Comparison of ENCODE assay signal across 22 cellular contexts in genomic region chr9:32419921-32420320, GRCh38.
"Had no signal": no experiment of that assay in that cellular context is flagged by ENCODE, and none has a peak within 500 bp of the region (broad histone marks: within the 10 kb centered on the region; RNA-seq: fewer than 3 reads in every experiment).

No MANE protein-coding gene starts in this region.

- H3K4me1 Mint-ChIP-seq: activated CD4-positive, alpha-beta memory T cell treated with anti-CD3 and anti-CD28 coated beads, Interleukin-2, amount 10 ng/mL, durations not matched to agents 7 days and 5 days; activated CD4-positive, alpha-beta T cell treated with anti-CD3 and anti-CD28 coated beads for 36 hours had no signal

- H3K27ac ChIP-seq: body of pancreas, SJSA1, VCaP had no signal

- H3K4me3 ChIP-seq: body of pancreas, SJSA1 had no signal

- H3K9me3 ChIP-seq: body of pancreas, SJSA1 had no signal

- H3K27me3 ChIP-seq: body of pancreas, SJSA1 had no signal

- H3K4me3 Mint-ChIP-seq: activated CD4-positive, alpha-beta memory T cell treated with anti-CD3 and anti-CD28 coated beads, Interleukin-2, amount 10 ng/mL, durations not matched to agents 7 days and 5 days; activated CD4-positive, alpha-beta T cell treated with anti-CD3 and anti-CD28 coated beads for 36 hours; T-helper 1 cell treated with Interleukin-12 subunit alpha and Interleukin-12 subunit beta and Interleukin-4 antibody, amounts not matched to agents 30 μg/mL and 1 μg/mL, for 36 hours had no signal

- H3K27me3 Mint-ChIP-seq: activated CD4-positive, alpha-beta memory T cell treated with anti-CD3 and anti-CD28 coated beads, Interleukin-2, amount 10 ng/mL, durations not matched to agents 7 days and 5 days; activated CD4-positive, alpha-beta T cell treated with anti-CD3 and anti-CD28 coated beads for 36 hours had no signal

- H3K9me3 Mint-ChIP-seq: activated CD4-positive, alpha-beta memory T cell treated with anti-CD3 and anti-CD28 coated beads, Interleukin-2, amount 10 ng/mL, durations not matched to agents 7 days and 5 days; activated T-helper 2 cell treated with anti-CD3 and anti-CD28 coated beads, Interferon-gamma antibody, Interleukin-2, Interleukin-4, amounts not matched to agents 10 μg/mL and 5 μg/mL and 100 μg/mL, durations not matched to agents 14 hours and 24 hours and 36 hours; T-helper 1 cell treated with Interleukin-12 subunit alpha and Interleukin-12 subunit beta and Interleukin-4 antibody, amounts not matched to agents 30 μg/mL and 1 μg/mL, for 36 hours had no signal

- ATAC-seq: activated CD4-positive, alpha-beta T cell treated with anti-CD3 and anti-CD28 coated beads for 36 hours; body of pancreas; PC-3; SK-N-SH treated with all-trans-retinoic acid at 6 μM for 48 hours had no signal

- DNase-seq: activated CD4-positive, alpha-beta memory T cell treated with anti-CD3 and anti-CD28 coated beads, Interleukin-2, amount 10 ng/mL, durations not matched to agents 7 days and 5 days; activated CD4-positive, alpha-beta T cell treated with anti-CD3 and anti-CD28 coated beads for 36 hours; activated CD4-positive, alpha-beta T cell treated with anti-CD3 and anti-CD28 coated beads, Interleukin-2, amount 50 U/mL, for 1 hour; activated gamma-delta T cell treated with Interleukin-2 at 50 U/mL for 16 hours; activated naive CD4-positive, alpha-beta T cell treated with anti-CD3 and anti-CD28 coated beads, Interleukin-2, amount 50 U/mL, for 16 hours; activated T-cell treated with anti-CD3 and anti-CD28 coated beads for 4 hours; activated T-cell treated with anti-CD3 and anti-CD28 coated beads, Interleukin-2, amount 50 U/mL, for 48 hours; aorta; body of pancreas; central memory CD4-positive, alpha-beta T cell; MM.1S; NCI-H1105; NCI-H1436; NCI-H187 treated with DMSO at 0.1 percent for 48 hours; NCI-H510A treated with DMSO at 0.1 percent for 48 hours; PC-3; SHP77 had no signal

- H3K27ac Mint-ChIP-seq: activated CD4-positive, alpha-beta memory T cell treated with anti-CD3 and anti-CD28 coated beads, Interleukin-2, amount 10 ng/mL, durations not matched to agents 7 days and 5 days; activated CD4-positive, alpha-beta T cell treated with anti-CD3 and anti-CD28 coated beads for 36 hours; activated T-helper 2 cell treated with anti-CD3 and anti-CD28 coated beads, Interferon-gamma antibody, Interleukin-2, Interleukin-4, amounts not matched to agents 10 μg/mL and 5 μg/mL and 100 μg/mL, durations not matched to agents 14 hours and 24 hours and 36 hours; T-helper 1 cell treated with Interleukin-12 subunit alpha and Interleukin-12 subunit beta and Interleukin-4 antibody, amounts not matched to agents 30 μg/mL and 1 μg/mL, for 36 hours had no signal
